In genomic region chr2:218272531-218273212, GRCh38 we compare ENCODE assay signal across 8 cellular contexts. TPM values are rescaled to one million over a fixed set of nuclear protein-coding genes. Genes with fewer than 3 reads are reported as not detected.
DNase-seq lines count a peak whose midpoint lies in the region; ATAC-seq and TF ChIP-seq lines count a peak whose summit lies in the region.

No MANE protein-coding gene starts in this region.

- peaks cover 18% of the 10 kb centered on the region for H4K20me1 ChIP-seq in BLaER1

- H3K4me1 ChIP-seq in BLaER1 (peaks cover 39% of the 10 kb centered on the region), right cardiac atrium (ENCODE audit: control insufficient read depth, insufficient read depth, low read length) (peaks cover 6% of the 10 kb centered on the region), sigmoid colon (peaks cover 0 to 49% (median 38%) of the 10 kb centered on the region in 4 donors)

- H3K27me3 ChIP-seq in BLaER1: no peaks in the 10 kb centered on the region
- no peaks in the 10 kb centered on the region for H3K27me3 ChIP-seq in right cardiac atrium (ENCODE audit: control insufficient read depth, insufficient read depth)
- H3K27me3 ChIP-seq in sigmoid colon: no peaks in the 10 kb centered on the region

- TF ChIP-seq EP300 in sigmoid colon (IDR thresholded peaks at IDR 0.05): peak in 1 of 4 donors; percentile 44

- DNase-seq in NCI-H1694 (lab: John Stamatoyannopoulos, UW) (peak; percentile 77), T-helper 2 cell (peak; percentile 47 to 80 (median 68)), right cardiac atrium (peak; percentile 89 to 93 (median 92)), sigmoid colon (peak; percentile 97)

- peak; percentile 83 to 96 (median 92) for TF ChIP-seq CTCF in sigmoid colon (IDR thresholded peaks at IDR 0.05)

- H3K27ac ChIP-seq in BLaER1: no peak overlapping the region
- H3K27ac ChIP-seq in angular gyrus (ENCODE audit: low read depth, low read length): peak overlapping the region; percentile 2
- no peak overlapping the region for H3K27ac ChIP-seq in right cardiac atrium (ENCODE audit: low read length)
- H3K27ac ChIP-seq in sigmoid colon: peak overlapping the region; percentile 78 to 84 (median 82)

- no peak overlapping the region for H3K9ac ChIP-seq in BLaER1

- H3K4me2 ChIP-seq in BLaER1: peak overlapping the region; percentile 94

- H3K4me3 ChIP-seq in BLaER1: 0 out of 2 replicates have a peak overlapping the region, but pooled peaks have one; percentile 84
- no peak overlapping the region for H3K4me3 ChIP-seq in right cardiac atrium (ENCODE audit: low read length)
- peak overlapping the region in 1 of 4 donors; percentile 7 for H3K4me3 ChIP-seq in sigmoid colon

- intact Hi-C loops in right cardiac atrium (cut with DNase I) (no loop called here), sigmoid colon (cut with DNase I) (loop anchor here (1.0 to 5.0 kb wide), 4 partner anchors 10 to 124 kb away; no protein-coding TSS in a partner anchor)

- H3K36me3 ChIP-seq in BLaER1 (peaks cover 49% of the 10 kb centered on the region), sigmoid colon (peaks cover 41 to 44% (median 41%) of the 10 kb centered on the region in 4 donors)

- 16% methylated on average over 18 of the region's 18 CpGs for WGBS in right cardiac atrium
- WGBS in sigmoid colon, 2 donors: 11 to 30% methylated on average over 18 of the region's 18 CpGs

- no peaks in the 10 kb centered on the region for H3K9me3 ChIP-seq in BLaER1
- no peaks in the 10 kb centered on the region for H3K9me3 ChIP-seq in right cardiac atrium (ENCODE audit: control insufficient read depth, low read length)
- no peaks in the 10 kb centered on the region for H3K9me3 ChIP-seq in sigmoid colon

- no peak for TF ChIP-seq POLR2A in sigmoid colon (IDR thresholded peaks at IDR 0.05)

- ATAC-seq in GM21367 (IDR thresholded peaks at IDR 0.05; ENCODE audit: unreplicated experiment): peak; percentile 24
- ATAC-seq in right cardiac atrium: peak; percentile 60 to 70
- no peak for ATAC-seq in GM21423 (IDR thresholded peaks at IDR 0.05; ENCODE audit: unreplicated experiment)

RNA-seq across cellular contexts. Expression of gene PNKD, which starts 2.4 kb away (rescaled TPM):
- total RNA-seq in right cardiac atrium: 10 to 100 TPM; 69.3 to 96.5 (median 80.5) TPM
- polyA plus RNA-seq in right cardiac atrium: 157 TPM
- 10 to 100 TPM; 46.8 to 95.1 (median 69.1) TPM for total RNA-seq in sigmoid colon
- polyA plus RNA-seq in sigmoid colon: 100 to 1,000 TPM; 112 to 199 (median 190) TPM

RNA-seq across cellular contexts. Expression of gene AAMP, which starts 2.7 kb away (rescaled TPM):
- total RNA-seq in right cardiac atrium (10 to 100 TPM; 44.3 to 53.9 (median 49.9) TPM), sigmoid colon (100 to 1,000 TPM in 1 of 4 donors, 10 to 100 TPM in 3; 85.7 to 103 (median 90.0) TPM)
- polyA plus RNA-seq in right cardiac atrium (56.6 TPM), sigmoid colon (100 to 1,000 TPM; 108 to 141 (median 138) TPM)

RNA-seq across cellular contexts. Expression of gene GPBAR1, which starts 11.9 kb away (rescaled TPM):
- total RNA-seq in right cardiac atrium: 1 to 10 TPM; 5.2 to 8.6 (median 5.9) TPM
- 3.5 TPM for polyA plus RNA-seq in right cardiac atrium
- 1 to 10 TPM; 3.1 to 7.1 (median 5.4) TPM for total RNA-seq in sigmoid colon
- 1 to 10 TPM in 2 of 3 donors, under 1 TPM in 1; 0.60 to 2.5 (median 1.4) TPM for polyA plus RNA-seq in sigmoid colon

RNA-seq across cellular contexts. Expression of gene TMBIM1, which starts 19.6 kb away (rescaled TPM):
- 100 to 1,000 TPM in 3 of 4 donors, 10 to 100 TPM in 1; 95.2 to 158 (median 118) TPM for total RNA-seq in right cardiac atrium
- 64.3 TPM for polyA plus RNA-seq in right cardiac atrium
- 100 to 1,000 TPM; 116 to 157 (median 146) TPM for total RNA-seq in sigmoid colon
- 100 to 1,000 TPM in 2 of 3 donors, 10 to 100 TPM in 1; 90.2 to 204 (median 109) TPM for polyA plus RNA-seq in sigmoid colon

RNA-seq across cellular contexts. Expression of gene ARPC2, which starts 55.7 kb away (rescaled TPM):
- total RNA-seq in right cardiac atrium (100 to 1,000 TPM; 131 to 161 (median 140) TPM), sigmoid colon (100 to 1,000 TPM; 235 to 267 (median 258) TPM)
- polyA plus RNA-seq in right cardiac atrium (110 TPM), sigmoid colon (100 to 1,000 TPM; 366 to 517 (median 411) TPM)

Comparison
In these comparisons a context has a peak if more than half of its experiments do, and no peak if none do; other contexts are left out.
1. H3K27ac ChIP-seq: peak in angular gyrus (single experiment) and sigmoid colon (4 of 4); none in BLaER1 (single experiment) and right cardiac atrium (single experiment).
2. Peak in every context shown above with its lines, with median percentiles within 50 percentile points of each other: DNase-seq.